ENCODE assay signal across 21 cellular contexts in genomic region chr11:86228269-86228966, GRCh38. TPM values are rescaled to one million over a fixed set of nuclear protein-coding genes. Genes with fewer than 3 reads are reported as not detected.
DNase-seq lines count a peak whose midpoint lies in the region; ATAC-seq and TF ChIP-seq lines count a peak whose summit lies in the region.
"Had no signal": no experiment of that assay in that cellular context is flagged by ENCODE, and none has a peak within 500 bp of the region (broad histone marks: within the 10 kb centered on the region; RNA-seq: fewer than 3 reads in every experiment).

No MANE protein-coding gene starts in this region.

- intact Hi-C loops in mammary epithelial cell (cut with micrococcal nuclease) = loop anchor here (10.0 kb wide), 1 partner anchor 534 kb away; no protein-coding TSS in a partner anchor
- intact Hi-C loops in MCF 10A (cut with micrococcal nuclease) = no loop called here
- intact Hi-C loops in activated T-helper 2 cell treated with anti-CD3 and anti-CD28 coated beads, Interferon-gamma antibody, Interleukin-2, Interleukin-4, amounts not matched to agents 10 μg/mL and 5 μg/mL and 100 μg/mL, durations not matched to agents 14 hours and 24 hours and 36 hours (cut with micrococcal nuclease) = loop anchor here (1.0 kb wide), 4 partner anchors 10 to 110 kb away; no protein-coding TSS in a partner anchor

- no peak overlapping the region for H3K4me3 ChIP-seq in mammary epithelial cell (replicated peaks in 1 of 3; ENCODE audit: insufficient read depth in 1 of 3, low read depth in 2 of 3, low read length in 3 of 3)
- H3K4me3 ChIP-seq: left ventricle myocardium inferior, thyroid gland had no signal

- POLR2A ChIA-PET in MCF 10A (lab: Yijun Ruan, JAX) = interaction anchor here (2.9 kb wide), 1 partner anchor 16 kb away, joined by 12 read pairs; the partner anchor contains the start of gene EED
- POLR2A ChIA-PET in WTC11 (lab: Charles Lee) = no interaction called here

- H3K4me3 Mint-ChIP-seq in MCF 10A (ENCODE audit: unreplicated experiment) (no peak overlapping the region), WTC11 (no peak overlapping the region)
- H3K4me3 Mint-ChIP-seq in activated T-helper 2 cell treated with anti-CD3 and anti-CD28 coated beads, Interferon-gamma antibody, Interleukin-2, Interleukin-4, amounts not matched to agents 10 μg/mL and 5 μg/mL and 100 μg/mL, durations not matched to agents 14 hours and 24 hours and 36 hours (ENCODE audit: low read depth) = no peak overlapping the region
- H3K4me3 Mint-ChIP-seq: CD4-positive, alpha-beta memory T cell had no signal

- H3K4me1 Mint-ChIP-seq in MCF 10A (ENCODE audit: insufficient read depth, unreplicated experiment) (peaks cover 18% of the 10 kb centered on the region), WTC11 (peaks cover 4% of the 10 kb centered on the region; the same call in 1 of the 2 replicates)
- H3K4me1 Mint-ChIP-seq in activated T-helper 2 cell treated with anti-CD3 and anti-CD28 coated beads, Interferon-gamma antibody, Interleukin-2, Interleukin-4, amounts not matched to agents 10 μg/mL and 5 μg/mL and 100 μg/mL, durations not matched to agents 14 hours and 24 hours and 36 hours (ENCODE audit: low read depth) = peaks cover 53% of the 10 kb centered on the region

- DNase-seq in mammary epithelial cell (peak; percentile 27), MCF 10A (ENCODE audit: unreplicated experiment) (no peak), inferior parietal cortex (ENCODE audit: extremely low spot score) (no peak), WTC11 (ENCODE audit: low spot score) (no peak)
- DNase-seq in activated T-helper 2 cell treated with anti-CD3 and anti-CD28 coated beads, Interferon-gamma antibody, Interleukin-2, Interleukin-4, amounts not matched to agents 10 μg/mL and 5 μg/mL and 100 μg/mL, durations not matched to agents 14 hours and 24 hours and 36 hours (ENCODE audit: low spot score) = no peak
- DNase-seq: activated CD4-positive, CD25-positive, alpha-beta regulatory T cell; activated naive CD4-positive, alpha-beta T cell; CD4-positive, alpha-beta memory T cell; DMS153; foreskin fibroblast; GDM1; left ventricle myocardium inferior; midbrain; NCI-H1092 treated with DMSO at 0.1 percent for 48 hours; NCI-H2081; NCI-H446; SK-N-SH; thyroid gland had no signal

- no peaks in the 10 kb centered on the region for H3K36me3 ChIP-seq in mammary epithelial cell (ENCODE audit: insufficient read depth, low read length)
- H3K36me3 ChIP-seq: left ventricle myocardium inferior, thyroid gland had no signal

- WGBS in mammary epithelial cell (ENCODE audit: low coverage, missing lambda C conversion rate) = 86% methylated on average over 3 of the region's 3 CpGs

- no peak overlapping the region for H3K4me2 ChIP-seq in mammary epithelial cell (ENCODE audit: insufficient read depth, low read depth, low read length)
- H3K4me2 ChIP-seq: SK-N-SH had no signal

- H3K9me3 ChIP-seq in mammary epithelial cell (replicated peaks; ENCODE audit: insufficient read depth, low read length) = no peaks in the 10 kb centered on the region
- H3K9me3 ChIP-seq: left ventricle myocardium inferior, SK-N-SH, thyroid gland had no signal

- TF ChIP-seq CTCF in mammary epithelial cell (conservative IDR thresholded peaks at IDR 0.05 in 1 of 2, IDR thresholded peaks at IDR 0.05 in 1 of 2; ENCODE audit: extremely low read depth in 1 of 2, insufficient read depth in 1 of 2, low read depth in 1 of 2, low read length in 2 of 2) = no peak
- TF ChIP-seq CTCF in MCF 10A (IDR thresholded peaks at IDR 0.05; ENCODE audit: unreplicated experiment) = no peak
- no peak for TF ChIP-seq CTCF in WTC11 (IDR thresholded peaks at IDR 0.05)

- no peak overlapping the region for H2AFZ ChIP-seq in mammary epithelial cell (ENCODE audit: low read depth, low read length)

- H3K36me3 Mint-ChIP-seq in MCF 10A (ENCODE audit: insufficient read depth, unreplicated experiment) (peaks cover 6% of the 10 kb centered on the region), WTC11 (peaks cover 4% of the 10 kb centered on the region; the same call in 1 of the 2 replicates)
- H3K36me3 Mint-ChIP-seq in activated T-helper 2 cell treated with anti-CD3 and anti-CD28 coated beads, Interferon-gamma antibody, Interleukin-2, Interleukin-4, amounts not matched to agents 10 μg/mL and 5 μg/mL and 100 μg/mL, durations not matched to agents 14 hours and 24 hours and 36 hours (ENCODE audit: low read depth) = peaks cover 9% of the 10 kb centered on the region
- H3K36me3 Mint-ChIP-seq: CD4-positive, alpha-beta memory T cell had no signal

- H3K27me3 Mint-ChIP-seq in MCF 10A (ENCODE audit: insufficient read depth, unreplicated experiment) = no peaks in the 10 kb centered on the region
- H3K27me3 Mint-ChIP-seq in activated T-helper 2 cell treated with anti-CD3 and anti-CD28 coated beads, Interferon-gamma antibody, Interleukin-2, Interleukin-4, amounts not matched to agents 10 μg/mL and 5 μg/mL and 100 μg/mL, durations not matched to agents 14 hours and 24 hours and 36 hours (ENCODE audit: low read depth) = no peaks in the 10 kb centered on the region
- H3K27me3 Mint-ChIP-seq in WTC11 (ENCODE audit: low read depth) = no peaks in the 10 kb centered on the region

- no peaks in the 10 kb centered on the region for H3K27me3 ChIP-seq in mammary epithelial cell (ENCODE audit: insufficient read depth, low read length)
- H3K27me3 ChIP-seq: thyroid gland had no signal

- peaks cover 31% of the 10 kb centered on the region for H3K4me1 ChIP-seq in mammary epithelial cell (ENCODE audit: insufficient read depth, low read length)
- H3K4me1 ChIP-seq: left ventricle myocardium inferior, thyroid gland had no signal

- H3K27ac Mint-ChIP-seq in MCF 10A (ENCODE audit: low read depth, unreplicated experiment) (no peak overlapping the region), WTC11 (no peak overlapping the region)
- peak overlapping the region; percentile 94 for H3K27ac Mint-ChIP-seq in activated T-helper 2 cell treated with anti-CD3 and anti-CD28 coated beads, Interferon-gamma antibody, Interleukin-2, Interleukin-4, amounts not matched to agents 10 μg/mL and 5 μg/mL and 100 μg/mL, durations not matched to agents 14 hours and 24 hours and 36 hours
- H3K27ac Mint-ChIP-seq: CD4-positive, alpha-beta memory T cell had no signal

- H3K79me2 ChIP-seq in mammary epithelial cell (ENCODE audit: insufficient read depth, low read length) = no peaks in the 10 kb centered on the region

- CTCF ChIA-PET in mammary epithelial cell (lab: Charles Lee; ENCODE audit: low non-redundant PET) (interaction anchor here (0.7 kb wide), 1 partner anchor 600 kb away, joined by 4 read pairs; no protein-coding TSS in a partner anchor), MCF 10A (lab: Yijun Ruan, JAX) (interaction anchor here (1.4 to 4.0 kb wide), 3 partner anchors 7 to 11 kb away, joined by 3 to 24 read pairs (median 9); no protein-coding TSS in a partner anchor), WTC11 (lab: Charles Lee) (interaction anchor here (1.0 kb wide), 1 partner anchor 10 kb away, joined by 4 read pairs; no protein-coding TSS in a partner anchor)

- no peak overlapping the region for H3K9ac ChIP-seq in mammary epithelial cell (ENCODE audit: insufficient read depth, low read length)
- H3K9ac ChIP-seq: SK-N-SH had no signal

- no TSS peak for BruUV-seq in mammary epithelial cell (replicated peaks; lab: Mats Ljungman, UMichigan)
- no TSS peak for BruUV-seq in MCF 10A (replicated peaks; lab: Mats Ljungman, UMichigan)

- H4K20me1 ChIP-seq in mammary epithelial cell (ENCODE audit: insufficient read depth, low read length) = no peaks in the 10 kb centered on the region

- H3K27ac ChIP-seq in mammary epithelial cell (ENCODE audit: insufficient read depth, low read depth, low read length) = no peak overlapping the region
- H3K27ac ChIP-seq: left ventricle myocardium inferior, thyroid gland had no signal

- no peaks in the 10 kb centered on the region for H3K9me3 Mint-ChIP-seq in MCF 10A (ENCODE audit: unreplicated experiment)
- peaks cover 21% of the 10 kb centered on the region for H3K9me3 Mint-ChIP-seq in activated T-helper 2 cell treated with anti-CD3 and anti-CD28 coated beads, Interferon-gamma antibody, Interleukin-2, Interleukin-4, amounts not matched to agents 10 μg/mL and 5 μg/mL and 100 μg/mL, durations not matched to agents 14 hours and 24 hours and 36 hours
- H3K9me3 Mint-ChIP-seq in WTC11 = peaks cover 20% of the 10 kb centered on the region

- ATAC-seq in HG02571 (IDR thresholded peaks at IDR 0.05; ENCODE audit: unreplicated experiment) = peak; percentile 51
- no peak for ATAC-seq in GM21528 (IDR thresholded peaks at IDR 0.05; ENCODE audit: low FRiP score, unreplicated experiment)
- no peak for ATAC-seq in WTC11
- ATAC-seq: sciatic nerve had no signal

- in situ Hi-C loops in mammary epithelial cell (cut with MboI; ENCODE audit: low sequenced_read_pairs in 2 of 2) = no loop called here

- dilution Hi-C loops in mammary epithelial cell (cut with HindIII; ENCODE audit: low sequenced_read_pairs) = no loop called here

TF ChIP-seq in WTC11, 78 proteins besides CTCF, POLR2A, EP300 and RAD21 (continues in another document):
- TF ChIP-seq CDX4 (CRISPR knock-in tag; IDR thresholded peaks at IDR 0.05; ENCODE audit: borderline replicate concordance) = no peak
- TF ChIP-seq IRF2 (CRISPR knock-in tag; IDR thresholded peaks at IDR 0.05; ENCODE audit: borderline replicate concordance, low read depth) = no peak
- no peak for TF ChIP-seq ZNF219 (CRISPR knock-in tag; IDR thresholded peaks at IDR 0.05; ENCODE audit: borderline replicate concordance)
- TF ChIP-seq ZSCAN18 (CRISPR knock-in tag; IDR thresholded peaks at IDR 0.05) = no peak

RNA-seq across cellular contexts. Expression of gene EED, which starts 16.1 kb away (rescaled TPM):
- total RNA-seq in mammary epithelial cell = 10 to 100 TPM; 15.8 to 25.5 TPM
- 14.0 TPM for polyA plus RNA-seq in mammary epithelial cell
- 10.0 TPM for polyA minus RNA-seq in mammary epithelial cell
- total RNA-seq in MCF 10A (2022) = 20.9 and 22.9 TPM in 2 replicates
- total RNA-seq in activated T-helper 2 cell treated with anti-CD3 and anti-CD28 coated beads, Interferon-gamma antibody, Interleukin-2, Interleukin-4, amounts not matched to agents 10 μg/mL and 5 μg/mL and 100 μg/mL, durations not matched to agents 14 hours and 24 hours and 36 hours = 174 and 182 TPM in 2 replicates
- total RNA-seq in WTC11 (2021) = 24.7 to 27.7 TPM (median 27.3 TPM) in 3 replicates
